ENCODE assay signal across 8 cellular contexts in genomic region chr17:47821031-47821423, GRCh38. TPM values are rescaled to one million over a fixed set of nuclear protein-coding genes. Genes with fewer than 3 reads are reported as not detected.
A peak's percentile ranks its signal among the peaks of the same experiment; 100 is the strongest.
DNase-seq lines count a peak whose midpoint lies in the region; ATAC-seq and TF ChIP-seq lines count a peak whose summit lies in the region.

No MANE protein-coding gene starts in this region.

- no peak for TF ChIP-seq CTCF in breast epithelium (IDR thresholded peaks at IDR 0.05)
- TF ChIP-seq CTCF in mucosa of descending colon (IDR thresholded peaks at IDR 0.05), result no peak

- H3K4me1 ChIP-seq in ACC112 (ENCODE audit: control insufficient read depth, insufficient read depth, low read length, unreplicated experiment) (peaks cover 15% of the 10 kb centered on the region), breast epithelium (peaks cover 0 to 7% of the 10 kb centered on the region in 2 donors), mucosa of descending colon (ENCODE audit: low read depth) (peaks cover 17% of the 10 kb centered on the region)

- intact Hi-C loops in breast epithelium (cut with DNase I; ENCODE audit: low total_unique reads) (no loop called here), mucosa of descending colon (cut with DNase I, micrococcal nuclease) (no loop called here)

- H3K27me3 ChIP-seq in ACC112 (ENCODE audit: insufficient read depth, low read length) (no peaks in the 10 kb centered on the region), breast epithelium (no peaks in the 10 kb centered on the region)

- H3K4me3 ChIP-seq in ACC112 (ENCODE audit: low read depth, low read length) (peak overlapping the region; percentile 78), breast epithelium (peak overlapping the region; percentile 39 to 74 (median 62)), mucosa of descending colon (peak overlapping the region; percentile 33)

- H3K27ac ChIP-seq in ACC112 (ENCODE audit: low read depth, low read length), result no peak overlapping the region
- H3K27ac ChIP-seq in breast epithelium, result peak overlapping the region; percentile 50 to 54

- ATAC-seq in HG03432 (IDR thresholded peaks at IDR 0.05; ENCODE audit: unreplicated experiment) (peak; percentile 4), mucosa of descending colon (peak; percentile 14), HG03196 (IDR thresholded peaks at IDR 0.05; ENCODE audit: unreplicated experiment) (no peak), HG02642 (IDR thresholded peaks at IDR 0.05; ENCODE audit: poor library complexity, unreplicated experiment) (no peak)

- no peak for DNase-seq in breast epithelium (ENCODE audit: low spot score in 2 of 2)
- DNase-seq in mucosa of descending colon, result peak in 1 of 3 donors; percentile 62
- no peak for DNase-seq in amygdala (lab: John Stamatoyannopoulos, UW)
- DNase-seq in NCI-H2081 (lab: John Stamatoyannopoulos, UW), result no peak

- H2AFZ ChIP-seq in ACC112 (ENCODE audit: low read length, unreplicated experiment), result no peak overlapping the region

- no peaks in the 10 kb centered on the region for H3K9me3 ChIP-seq in breast epithelium
- no peaks in the 10 kb centered on the region for H3K9me3 ChIP-seq in mucosa of descending colon

- TF ChIP-seq POLR2A in breast epithelium (IDR thresholded peaks at IDR 0.05), result no peak

- H3K36me3 ChIP-seq in ACC112 (ENCODE audit: insufficient read depth, low read length) (peaks cover 3% of the 10 kb centered on the region; the same call in 1 of the 2 replicates), breast epithelium (no peaks in the 10 kb centered on the region), mucosa of descending colon (ENCODE audit: low read depth) (no peaks in the 10 kb centered on the region)

- H3K79me2 ChIP-seq in ACC112 (ENCODE audit: control insufficient read depth, insufficient read depth, low read length, unreplicated experiment), result no peaks in the 10 kb centered on the region

RNA-seq across cellular contexts. Expression of gene OSBPL7, which starts 0.6 kb away (rescaled TPM):
- total RNA-seq in breast epithelium (10 to 100 TPM in 1 of 3 donors, 1 to 10 TPM in 2; 3.0 to 10.2 (median 8.9) TPM), mucosa of descending colon (10 to 100 TPM; 38.2 to 85.5 (median 71.1) TPM)

RNA-seq across cellular contexts. Expression of gene MRPL10, which starts 10.3 kb away (rescaled TPM):
- total RNA-seq in breast epithelium, result 10 to 100 TPM; 35.0 to 43.5 (median 36.7) TPM
- 10 to 100 TPM; 36.2 to 46.0 (median 41.8) TPM for total RNA-seq in mucosa of descending colon

RNA-seq across cellular contexts. Expression of gene LRRC46, which starts 10.4 kb away (rescaled TPM):
- total RNA-seq in breast epithelium (under 1 TPM; 0.16 to 0.59 (median 0.33) TPM), mucosa of descending colon (under 1 TPM in 2 of 3 donors, not detected in 1; 0.14 to 0.36 TPM)

RNA-seq across cellular contexts. Expression of gene SCRN2, which starts 20.0 kb away (rescaled TPM):
- 100 to 1,000 TPM in 1 of 3 donors, 10 to 100 TPM in 2; 49.2 to 108 (median 54.9) TPM for total RNA-seq in breast epithelium
- 10 to 100 TPM; 38.4 to 45.1 (median 38.5) TPM for total RNA-seq in mucosa of descending colon

RNA-seq across cellular contexts. Expression of gene SP6, which starts 29.9 kb away (rescaled TPM):
- total RNA-seq in breast epithelium (1 to 10 TPM in 2 of 3 donors, under 1 TPM in 1; 0.48 to 5.3 (median 3.6) TPM), mucosa of descending colon (10 to 100 TPM in 1 of 3 donors, 1 to 10 TPM in 2; 2.0 to 11.6 (median 4.7) TPM)

Comparison
In these comparisons a context has a peak if more than half of its experiments do, and no peak if none do; other contexts are left out.
1. ATAC-seq: peak in HG03432 (single experiment) and mucosa of descending colon (single experiment); none in HG03196 (single experiment) and HG02642 (single experiment).
2. Peak in every context shown above with its lines, with median percentiles within 50 percentile points of each other: H3K4me3 ChIP-seq.